8 cellular contexts compared by ENCODE assay signal in genomic region chr1:150549496-150550221, GRCh38. TPM values are rescaled to one million over a fixed set of nuclear protein-coding genes. Genes with fewer than 3 reads are reported as not detected.
DNase-seq lines count a peak whose midpoint lies in the region; ATAC-seq and TF ChIP-seq lines count a peak whose summit lies in the region.

No MANE protein-coding gene starts in this region.

- peaks cover 3 to 5% of the 10 kb centered on the region in 2 experiments for H3K36me3 ChIP-seq in trophoblast cell (ENCODE audit: control insufficient read depth in 1 of 2, insufficient read depth in 2 of 2, low read length in 2 of 2)

- H3K27ac Mint-ChIP-seq in WTC11: no peak overlapping the region

- CTCF ChIA-PET in WTC11 (lab: Charles Lee): interaction anchor here (1.3 to 8.2 kb wide), 3 partner anchors 10 to 34 kb away, joined by 3 to 124 read pairs (median 97); partner anchors contain the start of gene FALEC

- H3K9ac ChIP-seq in trophoblast cell (ENCODE audit: low read length): peak overlapping the region; percentile 9

- H3K18ac ChIP-seq in trophoblast cell (ENCODE audit: low read length): peak overlapping the region; percentile 62

- POLR2A ChIA-PET in WTC11 (lab: Charles Lee): interaction anchor here (0.6 to 1.4 kb wide), 6 partner anchors 9 to 198 kb away, joined by 3 to 5 read pairs (median 4); partner anchors contain the start of gene RPRD2

- peak overlapping the region; percentile 42 for H2AK5ac ChIP-seq in trophoblast cell (ENCODE audit: low read length)

- DNase-seq in D341Med (ENCODE audit: low spot score) (peak; percentile 41), WTC11 (ENCODE audit: low spot score) (peak; percentile 65), Right ventricle myocardium superior (peak; percentile 72), trophoblast cell (peak in 1 of 2 donors; percentile 55), NCI-H345 treated with DMSO at 0.1 percent for 48 hours (lab: John Stamatoyannopoulos, UW; ENCODE audit: unreplicated experiment) (no peak), GM19238 (ENCODE audit: insufficient read length, low spot score) (no peak), GM10266 (ENCODE audit: extremely low spot score) (no peak)
- DNase-seq in effector CD4-positive, alpha-beta T cell: no peak

- H3K4me1 Mint-ChIP-seq in WTC11: peaks cover 25% of the 10 kb centered on the region

- no peaks in the 10 kb centered on the region for H3K36me3 Mint-ChIP-seq in WTC11

- H2BK120ac ChIP-seq in trophoblast cell (ENCODE audit: insufficient read depth, low read length, poor library complexity): peak overlapping the region; percentile 33

- no CpG with 5 or more reads among the region's 43 CpGs for WGBS in trophoblast cell (ENCODE audit: extremely low coverage, insufficient coverage, insufficient read length)

- peaks cover 43% of the 10 kb centered on the region for H3K27me3 Mint-ChIP-seq in WTC11 (ENCODE audit: low read depth)

- H2AFZ ChIP-seq in trophoblast cell (ENCODE audit: insufficient read depth, low read length, poor library complexity): no peak overlapping the region

- peak overlapping the region; percentile 80 for H3K4me3 Mint-ChIP-seq in WTC11

- TF ChIP-seq CTCF in WTC11 (IDR thresholded peaks at IDR 0.05) (no peak), GM10266 (IDR thresholded peaks at IDR 0.05; ENCODE audit: control insufficient read depth, insufficient read depth, low read depth, missing control alignments) (no peak)

- H3K9me3 Mint-ChIP-seq in WTC11: no peaks in the 10 kb centered on the region

- H3K4me3 ChIP-seq in trophoblast cell (ENCODE audit: low read depth, low read length): peak overlapping the region; percentile 53

- H3K4me2 ChIP-seq in trophoblast cell (ENCODE audit: low read length): peak overlapping the region; percentile 74

- peak overlapping the region; percentile 7 for H3K4ac ChIP-seq in trophoblast cell (ENCODE audit: low read depth, low read length)

- peak overlapping the region; percentile 91 for H3K27ac ChIP-seq in trophoblast cell (ENCODE audit: low read depth, low read length)

- no peak overlapping the region for H3K23ac ChIP-seq in trophoblast cell (ENCODE audit: low read length)

- ATAC-seq in WTC11 (peak; percentile 7), Right ventricle myocardium superior (ENCODE audit: poor library complexity) (peak; percentile 10)

- H4K12ac ChIP-seq in trophoblast cell (ENCODE audit: low read depth, low read length): no peak overlapping the region

- H4K91ac ChIP-seq in trophoblast cell (ENCODE audit: low read depth, low read length): peak overlapping the region; percentile 70

- peaks cover 7% of the 10 kb centered on the region for H3K79me2 ChIP-seq in trophoblast cell (ENCODE audit: control insufficient read depth, insufficient read depth, low read length, poor library complexity)

- intact Hi-C loops in Right ventricle myocardium superior (cut with DNase I): loop anchor here (10.0 kb wide), 1 partner anchor 265 kb away; no protein-coding TSS in a partner anchor

- no peaks in the 10 kb centered on the region for H3K27me3 ChIP-seq in trophoblast cell (ENCODE audit: insufficient read depth, low read length)

- H2BK12ac ChIP-seq in trophoblast cell (ENCODE audit: low read length): no peak overlapping the region

- no peaks in the 10 kb centered on the region for H3K9me3 ChIP-seq in trophoblast cell (ENCODE audit: insufficient read depth, low read depth, low read length)

- H3K4me1 ChIP-seq in trophoblast cell (ENCODE audit: control insufficient read depth in 1 of 2, insufficient read depth in 2 of 2, low read length in 2 of 2): peaks cover 34 to 40% of the 10 kb centered on the region in 2 experiments

- peak overlapping the region; percentile 56 for H4K8ac ChIP-seq in trophoblast cell (ENCODE audit: low read depth, low read length)

- peak overlapping the region; percentile 38 for H2BK5ac ChIP-seq in trophoblast cell (ENCODE audit: low read depth, low read length, poor library complexity)

- H3K79me1 ChIP-seq in trophoblast cell (ENCODE audit: low read length): peaks cover 32% of the 10 kb centered on the region

- H3K14ac ChIP-seq in trophoblast cell (ENCODE audit: low read length): peak overlapping the region; percentile 66

TF ChIP-seq in WTC11, 78 proteins besides CTCF, POLR2A, EP300 and RAD21:
- 0 out of 2 replicates have a peak, but pooled peaks have one; percentile 2 for TF ChIP-seq SP1 (CRISPR knock-in tag; conservative IDR thresholded peaks at IDR 0.05)
- no peak for TF ChIP-seq GTF2I (CRISPR knock-in tag; conservative IDR thresholded peaks at IDR 0.05)

RNA-seq across cellular contexts. Expression of gene ADAMTSL4, which starts 0.5 kb away (rescaled TPM):
- total RNA-seq in WTC11 (2021): 6.6 to 14.7 TPM (median 14.1 TPM) in 3 replicates
- 64.4 TPM for total RNA-seq in Right ventricle myocardium superior
- polyA plus RNA-seq in trophoblast cell (2013): 33.2 and 33.6 TPM in 2 replicates

RNA-seq across cellular contexts. Expression of gene MCL1, which starts 29.8 kb away (rescaled TPM):
- total RNA-seq in WTC11 (2021): 191 to 212 TPM (median 204 TPM) in 3 replicates
- total RNA-seq in Right ventricle myocardium superior: 85.9 TPM
- polyA plus RNA-seq in trophoblast cell (2013): 119 and 120 TPM in 2 replicates

RNA-seq across cellular contexts. Expression of gene FALEC, which starts 34.1 kb away (rescaled TPM):
- total RNA-seq in WTC11 (2021) (0.71 to 1.2 TPM (median 1.0 TPM) in 3 replicates), Right ventricle myocardium superior (not detected)
- 0.14 TPM in 1 of 2 replicates, not detected in the other for polyA plus RNA-seq in trophoblast cell (2013)

RNA-seq across cellular contexts. Expression of gene ECM1, which starts 41.8 kb away (rescaled TPM):
- total RNA-seq in WTC11 (2021) (0.69 to 1.6 TPM (median 0.76 TPM) in 3 replicates), Right ventricle myocardium superior (16.7 TPM)
- polyA plus RNA-seq in trophoblast cell (2013): 10.8 and 11.8 TPM in 2 replicates

Comparison
In these comparisons a context has a peak if more than half of its experiments do, and no peak if none do; other contexts are left out.
1. DNase-seq: peak in D341Med (single experiment), WTC11 (single experiment) and Right ventricle myocardium superior (single experiment); none in NCI-H345 treated with DMSO at 0.1 percent for 48 hours (single experiment), effector CD4-positive, alpha-beta T cell (single experiment), GM19238 (single experiment) and GM10266 (single experiment).